In the genomic region with DNA sequence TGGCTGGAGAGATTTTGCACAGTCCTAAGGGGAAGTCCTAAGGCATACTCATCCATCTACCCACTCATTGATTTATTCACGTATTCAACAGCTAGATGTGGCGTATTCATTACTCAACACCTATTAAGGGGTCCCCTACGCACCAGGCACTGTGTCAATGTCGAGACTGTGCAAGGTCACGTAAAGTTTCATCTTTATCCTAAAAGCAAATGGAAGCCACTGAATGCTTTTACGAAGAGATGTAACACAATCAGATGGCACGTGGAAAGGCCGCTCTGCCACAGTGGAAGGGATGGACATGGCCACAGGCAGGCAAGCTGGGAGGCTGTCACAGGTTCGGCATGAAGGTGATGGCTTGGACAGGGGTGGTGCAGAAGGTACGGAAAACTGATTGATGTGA, we compare ENCODE assay signal across 1 cellular context.
TF ChIP-seq lines count a peak whose summit lies in the region.

No MANE protein-coding gene starts in this region.

TF ChIP-seq in IMR-90, 13 proteins besides CTCF, POLR2A, EP300 and RAD21 (continued from another document):
- TF ChIP-seq, protein P1, sequence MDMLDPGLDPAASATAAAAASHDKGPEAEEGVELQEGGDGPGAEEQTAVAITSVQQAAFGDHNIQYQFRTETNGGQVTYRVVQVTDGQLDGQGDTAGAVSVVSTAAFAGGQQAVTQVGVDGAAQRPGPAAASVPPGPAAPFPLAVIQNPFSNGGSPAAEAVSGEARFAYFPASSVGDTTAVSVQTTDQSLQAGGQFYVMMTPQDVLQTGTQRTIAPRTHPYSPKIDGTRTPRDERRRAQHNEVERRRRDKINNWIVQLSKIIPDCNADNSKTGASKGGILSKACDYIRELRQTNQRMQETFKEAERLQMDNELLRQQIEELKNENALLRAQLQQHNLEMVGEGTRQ (IDR thresholded peaks at IDR 0.05; ENCODE audit: low read depth, low read length), result no peak
